Comparison of ENCODE assay signal across 8 cellular contexts in genomic region chr17:76268015-76268749, GRCh38. TPM values are rescaled to one million over a fixed set of nuclear protein-coding genes. Genes with fewer than 3 reads are reported as not detected.
DNase-seq lines count a peak whose midpoint lies in the region; ATAC-seq and TF ChIP-seq lines count a peak whose summit lies in the region.

No MANE protein-coding gene starts in this region.

- H3K27me3 ChIP-seq in rectal smooth muscle tissue (ENCODE audit: control insufficient read depth, insufficient read depth, low read length), result no peaks in the 10 kb centered on the region

- H3K4me3 ChIP-seq in GM12875 (ENCODE audit: low read depth, low read length) (peak overlapping the region; percentile 70), rectal smooth muscle tissue (ENCODE audit: low read length) (peak overlapping the region; percentile 33)

- H3K4me1 ChIP-seq in rectal smooth muscle tissue (ENCODE audit: control insufficient read depth, insufficient read depth, low read length), result peaks cover 19% of the 10 kb centered on the region

- ATAC-seq in Right ventricle myocardium inferior (peak; percentile 30), GM19452 (IDR thresholded peaks at IDR 0.05; ENCODE audit: unreplicated experiment) (no peak), HG02981 (IDR thresholded peaks at IDR 0.05; ENCODE audit: unreplicated experiment) (no peak), GM18520 (IDR thresholded peaks at IDR 0.05; ENCODE audit: unreplicated experiment) (no peak)

- no peak overlapping the region for H3K9ac ChIP-seq in rectal smooth muscle tissue (ENCODE audit: low read length)

- peaks cover 4% of the 10 kb centered on the region for H3K36me3 ChIP-seq in rectal smooth muscle tissue (ENCODE audit: control insufficient read depth, insufficient read depth, low read length)

- TF ChIP-seq CTCF in GM12875 (IDR thresholded peaks at IDR 0.05; ENCODE audit: borderline replicate concordance, insufficient read depth, low read depth, low read length), result no peak

- DNase-seq in RPMI7951 (ENCODE audit: low read depth) (peak; percentile 51), Right ventricle myocardium inferior (ENCODE audit: missing footprints) (peak; percentile 92)
- peak; percentile 77 for DNase-seq in activated naive CD4-positive, alpha-beta T cell treated with anti-CD3 and anti-CD28 coated beads, Interleukin-2, amount 50 U/mL, for 16 hours

- intact Hi-C loops in Right ventricle myocardium inferior (cut with DNase I), result loop anchor here (5.0 kb wide), 1 partner anchor 71 kb away; no protein-coding TSS in a partner anchor

- peak overlapping the region; percentile 27 for H3K27ac ChIP-seq in rectal smooth muscle tissue (ENCODE audit: low read depth, low read length)

RNA-seq across cellular contexts. Expression of gene UBALD2, which starts 3.0 kb away (rescaled TPM):
- total RNA-seq in RPMI7951 (2014; rRNA removed; shearing (Covaris generic)), result 20.5 and 22.0 TPM in 2 replicates
- 30.4 TPM for total RNA-seq in Right ventricle myocardium inferior

RNA-seq across cellular contexts. Expression of gene RNF157, which starts 27.9 kb away (rescaled TPM):
- 3.5 and 5.8 TPM in 2 replicates for total RNA-seq in RPMI7951 (2014; rRNA removed; shearing (Covaris generic))
- 19.4 TPM for total RNA-seq in Right ventricle myocardium inferior

RNA-seq across cellular contexts. Expression of gene QRICH2, which starts 39.9 kb away (rescaled TPM):
- 0.48 and 0.59 TPM in 2 replicates for total RNA-seq in RPMI7951 (2014; rRNA removed; shearing (Covaris generic))
- 3.6 TPM for total RNA-seq in Right ventricle myocardium inferior
